In the genomic region with DNA sequence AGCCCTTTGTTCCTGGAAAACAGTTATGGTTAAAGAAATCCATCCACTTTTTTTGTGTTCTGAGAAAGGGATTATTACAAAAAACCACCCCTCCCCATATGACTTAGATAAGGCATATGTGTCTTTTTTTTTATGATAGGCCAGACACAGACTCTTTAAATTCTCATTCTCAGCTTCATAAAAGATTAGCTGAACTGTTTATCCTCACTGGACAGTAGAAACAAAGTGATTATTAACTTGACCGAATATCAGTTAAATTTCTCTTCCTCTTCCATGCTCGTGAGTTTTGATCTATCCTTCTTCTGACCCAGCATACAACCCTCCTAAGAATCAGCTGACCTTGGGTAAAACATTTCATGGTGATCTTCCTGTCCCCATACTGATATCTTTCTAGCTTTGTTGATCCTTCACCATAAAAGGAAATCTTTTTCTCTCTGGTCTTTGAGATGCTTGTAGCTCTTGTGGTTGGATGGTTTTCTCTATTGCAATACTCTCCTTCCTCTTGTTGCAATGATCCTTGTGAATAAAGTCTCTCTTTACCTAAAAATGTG, we compare ENCODE assay signal across 8 cellular contexts. TPM values are rescaled to one million over a fixed set of nuclear protein-coding genes. Genes with fewer than 3 reads are reported as not detected.
DNase-seq lines count a peak whose midpoint lies in the region; ATAC-seq, FAIRE-seq and TF ChIP-seq lines count a peak whose summit lies in the region.

No MANE protein-coding gene starts in this region.

- H3K4me3 ChIP-seq in CD4-positive, CD25-positive, alpha-beta regulatory T cell (ENCODE audit: low read depth, low read length) = peak overlapping the region; percentile 99
- H3K4me3 ChIP-seq in right atrium auricular region = peak overlapping the region; percentile 13 to 35

- H3K4me3 Mint-ChIP-seq in CD4-positive, CD25-positive, alpha-beta regulatory T cell = no peak overlapping the region

- H3K4me1 Mint-ChIP-seq in CD4-positive, CD25-positive, alpha-beta regulatory T cell = peaks cover 12 to 41% (median 28%) of the 10 kb centered on the region in 4 donors

- H3K9me3 Mint-ChIP-seq in CD4-positive, CD25-positive, alpha-beta regulatory T cell = no peaks in the 10 kb centered on the region

- TF ChIP-seq POLR2A in H54 (IDR thresholded peaks at IDR 0.05; ENCODE audit: low read depth, low read length) = no peak

- no peak for TF ChIP-seq CTCF in right atrium auricular region (IDR thresholded peaks at IDR 0.05)

- peaks cover 21% of the 10 kb centered on the region for H3K36me3 Mint-ChIP-seq in CD4-positive, CD25-positive, alpha-beta regulatory T cell

- H3K4me1 ChIP-seq in CD4-positive, CD25-positive, alpha-beta regulatory T cell (ENCODE audit: control insufficient read depth, insufficient read depth, low read length, poor library complexity, severe bottlenecking) = peaks cover 61% of the 10 kb centered on the region
- peaks cover 0 to 4% of the 10 kb centered on the region in 2 donors for H3K4me1 ChIP-seq in right atrium auricular region

- peak overlapping the region; percentile 93 for H3K27ac ChIP-seq in CD4-positive, CD25-positive, alpha-beta regulatory T cell (ENCODE audit: insufficient read depth, low read length, poor library complexity, severe bottlenecking)
- peak overlapping the region; percentile 41 to 53 for H3K27ac ChIP-seq in right atrium auricular region

- peak in 1 of 2 donors; percentile 52 for ATAC-seq in CD4-positive, CD25-positive, alpha-beta regulatory T cell (ENCODE audit: low read depth in 2 of 2)
- ATAC-seq in HG03196 (IDR thresholded peaks at IDR 0.05; ENCODE audit: unreplicated experiment) (peak; percentile 62), GM19467 (IDR thresholded peaks at IDR 0.05; ENCODE audit: unreplicated experiment) (no peak)

- no peaks in the 10 kb centered on the region for H3K36me3 ChIP-seq in CD4-positive, CD25-positive, alpha-beta regulatory T cell (ENCODE audit: control insufficient read depth, insufficient read depth, low read length)
- H3K36me3 ChIP-seq in right atrium auricular region = no peaks in the 10 kb centered on the region

- FAIRE-seq in GM19239 (lab: Jason Lieb, UNC) = no peak
- FAIRE-seq in H54 (lab: Jason Lieb, UNC) = no peak

- no peak overlapping the region for H3K27ac Mint-ChIP-seq in CD4-positive, CD25-positive, alpha-beta regulatory T cell

- no peaks in the 10 kb centered on the region for H3K27me3 ChIP-seq in CD4-positive, CD25-positive, alpha-beta regulatory T cell (ENCODE audit: control insufficient read depth, insufficient read depth, low read length)
- H3K27me3 ChIP-seq in right atrium auricular region = no peaks in the 10 kb centered on the region

- no peaks in the 10 kb centered on the region for H3K9me3 ChIP-seq in CD4-positive, CD25-positive, alpha-beta regulatory T cell (ENCODE audit: control insufficient read depth in 2 of 2, low read length in 2 of 2)
- H3K9me3 ChIP-seq in right atrium auricular region = no peaks in the 10 kb centered on the region

- no peaks in the 10 kb centered on the region for H3K27me3 Mint-ChIP-seq in CD4-positive, CD25-positive, alpha-beta regulatory T cell

- DNase-seq in CD4-positive, CD25-positive, alpha-beta regulatory T cell = peak in 1 of 3 donors; percentile 59
- DNase-seq in GM19239 (ENCODE audit: insufficient read length, low spot score) = peak; percentile 12
- no peak for DNase-seq in right atrium auricular region (ENCODE audit: low spot score)
- no peak for DNase-seq in NCI-H2227 treated with DMSO at 0.1 percent for 48 hours (lab: John Stamatoyannopoulos, UW)
- DNase-seq in DMS114 treated with DMSO at 0.1 percent for 48 hours (lab: John Stamatoyannopoulos, UW; ENCODE audit: unreplicated experiment) = no peak
- no peak for DNase-seq in H54 (ENCODE audit: insufficient read length, low spot score)

RNA-seq across cellular contexts. Expression of a gene that starts 26.2 kb away (rescaled TPM):
- total RNA-seq in CD4-positive, CD25-positive, alpha-beta regulatory T cell = not detected
- polyA plus RNA-seq in CD4-positive, CD25-positive, alpha-beta regulatory T cell = not detected
- not detected for total RNA-seq in right atrium auricular region

RNA-seq across cellular contexts. Expression of a gene that starts 37.3 kb away (rescaled TPM):
- total RNA-seq in CD4-positive, CD25-positive, alpha-beta regulatory T cell = not detected
- not detected for polyA plus RNA-seq in CD4-positive, CD25-positive, alpha-beta regulatory T cell
- not detected for total RNA-seq in right atrium auricular region

RNA-seq across cellular contexts. Expression of a gene that starts 53.9 kb away (rescaled TPM):
- total RNA-seq in CD4-positive, CD25-positive, alpha-beta regulatory T cell = not detected
- polyA plus RNA-seq in CD4-positive, CD25-positive, alpha-beta regulatory T cell = not detected
- not detected for total RNA-seq in right atrium auricular region
